Comparison of ENCODE assay signal across 8 cellular contexts in the genomic region with DNA sequence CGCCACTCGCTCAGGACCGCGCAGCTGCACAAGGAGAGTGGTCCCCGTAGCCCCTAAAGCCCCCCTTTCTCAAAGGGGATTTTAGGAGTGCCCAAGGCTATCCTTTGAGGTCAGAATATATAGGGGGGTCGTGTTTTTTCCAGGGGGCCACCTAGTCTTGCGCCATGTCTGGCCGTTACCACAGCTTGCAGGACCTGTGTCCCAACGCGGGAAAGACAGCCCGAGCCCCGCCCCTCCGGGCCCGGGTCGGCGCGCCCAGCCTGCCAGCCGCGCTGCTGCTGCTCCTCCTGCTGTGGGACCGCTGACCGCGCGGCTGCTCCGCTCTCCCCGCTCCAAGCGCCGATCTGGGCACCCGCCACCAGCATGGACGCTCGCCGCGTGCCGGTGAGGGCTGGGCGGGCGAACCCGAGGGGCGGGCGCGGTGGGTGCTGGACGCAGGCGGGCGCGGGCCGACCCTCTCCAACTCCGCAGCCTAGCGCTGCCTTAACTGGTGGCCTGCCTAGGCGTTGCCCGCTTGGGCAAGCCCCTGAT. TPM values are rescaled to one million over a fixed set of nuclear protein-coding genes. Genes with fewer than 3 reads are reported as not detected.
DNase-seq lines count a peak whose midpoint lies in the region; ATAC-seq, FAIRE-seq and TF ChIP-seq lines count a peak whose summit lies in the region.

CDCA7 (plus strand) TSS at position 272 of the 531 bp plus-strand sequence; CDS start at position 364, 92 bp downstream.

- H3K4me1 ChIP-seq in A549: peaks cover 22% of the 10 kb centered on the region

- no peak for FAIRE-seq in A549 (lab: Jason Lieb, UNC)
- no peak for FAIRE-seq in GM18507 (lab: Jason Lieb, UNC)

- WGBS in A549 (ENCODE audit: missing lambda C conversion rate): 2% methylated on average over 11 of the region's 48 CpGs

- peak in 1 of 2 experiments; percentile 31; a peak in 1 of 5 replicates for TF ChIP-seq RAD21 in A549 (conservative IDR thresholded peaks at IDR 0.05 in 1 of 2, IDR thresholded peaks at IDR 0.05 in 1 of 2)

- TF ChIP-seq POLR2A in A549 (IDR thresholded peaks at IDR 0.05; ENCODE audit: low read length): peak; percentile 79

- peak within 1 kb of the TSS; percentile 81 for H3K4me2 ChIP-seq in A549

- ATAC-seq in A549 (peak; percentile 89 to 93), HG02973 (IDR thresholded peaks at IDR 0.05; ENCODE audit: unreplicated experiment) (peak; percentile 51), left colon (peak; percentile 86)

- intact Hi-C loops in left colon (cut with DNase I, micrococcal nuclease): no loop called here

- peak; percentile 71 to 81 for DNase-seq in A549 (ENCODE audit: low read depth in 1 of 2, low spot score in 1 of 2)
- DNase-seq in GM18507 (ENCODE audit: extremely low spot score, insufficient read length, low read depth): peak; percentile 58
- DNase-seq in NCI-H2107 treated with DMSO at 0.1 percent for 48 hours (lab: John Stamatoyannopoulos, UW; ENCODE audit: unreplicated experiment): peak; percentile 78
- peak; percentile 37 for DNase-seq in cerebellar cortex (ENCODE audit: low spot score)
- peak; percentile 64 to 79 for DNase-seq in left colon
- DNase-seq in stimulated activated CD4-positive, alpha-beta T cell treated with anti-CD3 and anti-CD28 coated beads, Interleukin-4, amount 100 ng/mL, for 24 hours: peak; percentile 58

- H3K27ac ChIP-seq in A549 (peak within 1 kb of the TSS; percentile 92 to 98), VCaP (peak within 1 kb of the TSS; percentile 96)

- no peak for TF ChIP-seq EP300 in A549 (IDR thresholded peaks at IDR 0.05)

- H3K9me3 ChIP-seq in A549: no peaks in the 10 kb centered on the region

- CTCF ChIA-PET in A549 (lab: Yijun Ruan, JAX): interaction anchor here (0.6 to 0.9 kb wide), 2 partner anchors 48 to 892 kb away, joined by 3 read pairs; no protein-coding TSS in a partner anchor

- TF ChIP-seq CTCF in A549 (IDR thresholded peaks at IDR 0.05): no peak
- TF ChIP-seq CTCF in VCaP (conservative IDR thresholded peaks at IDR 0.05): 0 out of 2 replicates have a peak, but pooled peaks have one; percentile 14

- POLR2A ChIA-PET in A549 (lab: Yijun Ruan, JAX): no interaction called here

- peak within 1 kb of the TSS; percentile 94 for H3K4me3 ChIP-seq in A549

TF ChIP-seq in A549, 52 proteins besides CTCF, POLR2A, EP300 and RAD21 (continues in another document):
- no peak for TF ChIP-seq HOXB5 (CRISPR knock-in tag; IDR thresholded peaks at IDR 0.05)
- TF ChIP-seq, protein P1, sequence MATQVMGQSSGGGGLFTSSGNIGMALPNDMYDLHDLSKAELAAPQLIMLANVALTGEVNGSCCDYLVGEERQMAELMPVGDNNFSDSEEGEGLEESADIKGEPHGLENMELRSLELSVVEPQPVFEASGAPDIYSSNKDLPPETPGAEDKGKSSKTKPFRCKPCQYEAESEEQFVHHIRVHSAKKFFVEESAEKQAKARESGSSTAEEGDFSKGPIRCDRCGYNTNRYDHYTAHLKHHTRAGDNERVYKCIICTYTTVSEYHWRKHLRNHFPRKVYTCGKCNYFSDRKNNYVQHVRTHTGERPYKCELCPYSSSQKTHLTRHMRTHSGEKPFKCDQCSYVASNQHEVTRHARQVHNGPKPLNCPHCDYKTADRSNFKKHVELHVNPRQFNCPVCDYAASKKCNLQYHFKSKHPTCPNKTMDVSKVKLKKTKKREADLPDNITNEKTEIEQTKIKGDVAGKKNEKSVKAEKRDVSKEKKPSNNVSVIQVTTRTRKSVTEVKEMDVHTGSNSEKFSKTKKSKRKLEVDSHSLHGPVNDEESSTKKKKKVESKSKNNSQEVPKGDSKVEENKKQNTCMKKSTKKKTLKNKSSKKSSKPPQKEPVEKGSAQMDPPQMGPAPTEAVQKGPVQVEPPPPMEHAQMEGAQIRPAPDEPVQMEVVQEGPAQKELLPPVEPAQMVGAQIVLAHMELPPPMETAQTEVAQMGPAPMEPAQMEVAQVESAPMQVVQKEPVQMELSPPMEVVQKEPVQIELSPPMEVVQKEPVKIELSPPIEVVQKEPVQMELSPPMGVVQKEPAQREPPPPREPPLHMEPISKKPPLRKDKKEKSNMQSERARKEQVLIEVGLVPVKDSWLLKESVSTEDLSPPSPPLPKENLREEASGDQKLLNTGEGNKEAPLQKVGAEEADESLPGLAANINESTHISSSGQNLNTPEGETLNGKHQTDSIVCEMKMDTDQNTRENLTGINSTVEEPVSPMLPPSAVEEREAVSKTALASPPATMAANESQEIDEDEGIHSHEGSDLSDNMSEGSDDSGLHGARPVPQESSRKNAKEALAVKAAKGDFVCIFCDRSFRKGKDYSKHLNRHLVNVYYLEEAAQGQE (IDR thresholded peaks at IDR 0.05): 0 out of 2 replicates have a peak, but pooled peaks have one; percentile 23
- TF ChIP-seq TFCP2L1 (CRISPR knock-in tag; IDR thresholded peaks at IDR 0.05): no peak
- TF ChIP-seq FOXS1 (CRISPR knock-in tag; IDR thresholded peaks at IDR 0.05): no peak
- TF ChIP-seq JUN (IDR thresholded peaks at IDR 0.05): peak in 1 of 2 experiments; percentile 71; a peak in 3 of 5 replicates
- TF ChIP-seq RFX5 (IDR thresholded peaks at IDR 0.05): no peak
- no peak for TF ChIP-seq FOSL2 (IDR thresholded peaks at IDR 0.05)
- TF ChIP-seq FOSL2 (CRISPR knock-in tag; IDR thresholded peaks at IDR 0.05): no peak
- TF ChIP-seq FOSB (CRISPR knock-in tag; IDR thresholded peaks at IDR 0.05): no peak
- TF ChIP-seq, protein P2, sequence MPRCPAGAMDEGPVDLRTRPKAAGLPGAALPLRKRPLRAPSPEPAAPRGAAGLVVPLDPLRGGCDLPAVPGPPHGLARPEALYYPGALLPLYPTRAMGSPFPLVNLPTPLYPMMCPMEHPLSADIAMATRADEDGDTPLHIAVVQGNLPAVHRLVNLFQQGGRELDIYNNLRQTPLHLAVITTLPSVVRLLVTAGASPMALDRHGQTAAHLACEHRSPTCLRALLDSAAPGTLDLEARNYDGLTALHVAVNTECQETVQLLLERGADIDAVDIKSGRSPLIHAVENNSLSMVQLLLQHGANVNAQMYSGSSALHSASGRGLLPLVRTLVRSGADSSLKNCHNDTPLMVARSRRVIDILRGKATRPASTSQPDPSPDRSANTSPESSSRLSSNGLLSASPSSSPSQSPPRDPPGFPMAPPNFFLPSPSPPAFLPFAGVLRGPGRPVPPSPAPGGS (IDR thresholded peaks at IDR 0.05): 0 out of 3 replicates have a peak, but pooled peaks have one; percentile 49
- TF ChIP-seq HOXA7 (CRISPR knock-in tag; IDR thresholded peaks at IDR 0.05): no peak
- no peak for TF ChIP-seq ATOH8 (CRISPR knock-in tag; IDR thresholded peaks at IDR 0.05; ENCODE audit: low read depth)
- peak; percentile 43; the same call in 1 of the 2 replicates for TF ChIP-seq GATA3 (IDR thresholded peaks at IDR 0.05; ENCODE audit: borderline replicate concordance)
- TF ChIP-seq, protein P3, sequence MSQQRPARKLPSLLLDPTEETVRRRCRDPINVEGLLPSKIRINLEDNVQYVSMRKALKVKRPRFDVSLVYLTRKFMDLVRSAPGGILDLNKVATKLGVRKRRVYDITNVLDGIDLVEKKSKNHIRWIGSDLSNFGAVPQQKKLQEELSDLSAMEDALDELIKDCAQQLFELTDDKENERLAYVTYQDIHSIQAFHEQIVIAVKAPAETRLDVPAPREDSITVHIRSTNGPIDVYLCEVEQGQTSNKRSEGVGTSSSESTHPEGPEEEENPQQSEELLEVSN (IDR thresholded peaks at IDR 0.05; ENCODE audit: borderline replicate concordance, low read depth): peak; percentile 96
- no peak for TF ChIP-seq TP53 (CRISPR knock-in tag; IDR thresholded peaks at IDR 0.05)
- no peak for TF ChIP-seq CHD4 (IDR thresholded peaks at IDR 0.05; ENCODE audit: borderline replicate concordance)
- TF ChIP-seq MAFK (IDR thresholded peaks at IDR 0.05; ENCODE audit: partially characterized antibody): no peak
- TF ChIP-seq NPAS2 (CRISPR knock-in tag; IDR thresholded peaks at IDR 0.05; ENCODE audit: borderline replicate concordance): no peak
- TF ChIP-seq EHMT2 (IDR thresholded peaks at IDR 0.05; ENCODE audit: low read depth): no peak
- no peak; the same call in 1 of the 2 replicates for TF ChIP-seq HDAC2 (IDR thresholded peaks at IDR 0.05)
- TF ChIP-seq SREBF2 (IDR thresholded peaks at IDR 0.05): no peak
- TF ChIP-seq ESRRA (IDR thresholded peaks at IDR 0.05; ENCODE audit: borderline replicate concordance, low read length): no peak
- peak; percentile 63 for TF ChIP-seq MAX (IDR thresholded peaks at IDR 0.05)
- TF ChIP-seq RNF2 (IDR thresholded peaks at IDR 0.05; ENCODE audit: borderline replicate concordance, low read depth): no peak
- TF ChIP-seq PHF8 (IDR thresholded peaks at IDR 0.05; ENCODE audit: borderline replicate concordance, low read depth): no peak; the same call in 1 of the 2 replicates
- no peak for TF ChIP-seq POLR2AphosphoS2 (conservative IDR thresholded peaks at IDR 0.05; ENCODE audit: low read length)
- no peak for TF ChIP-seq BHLHE40 (IDR thresholded peaks at IDR 0.05; ENCODE audit: low read depth, low read length)
- TF ChIP-seq JUNB (IDR thresholded peaks at IDR 0.05): no peak
- TF ChIP-seq EHF (CRISPR knock-in tag; IDR thresholded peaks at IDR 0.05): no peak

RNA-seq across cellular contexts. Expression of gene CDCA7, which starts in this region (rescaled TPM):
- polyA plus RNA-seq in A549 (2011; rRNA removed) (72.3 and 93.5 TPM in 2 replicates), A549 (2017; fragmentation: RNase III; extraction: RNeasy Plus Mini Kit Qiagen cat#74134 plus additional on column Dnase treatment) (37.0 to 40.3 TPM (median 39.4 TPM) in 3 replicates)
- 52.5 and 57.2 TPM in 2 replicates for polyA plus RNA-seq in A549 (2012; cell fraction: cytosol; rRNA removed)
- polyA plus RNA-seq in A549 (2012; cell fraction: nucleus; rRNA removed): 57.8 and 88.8 TPM in 2 replicates
- 36.1 and 38.1 TPM in 2 replicates for polyA minus RNA-seq in A549 (2011; rRNA and poly(A)+ RNA removed)
- total RNA-seq in left colon: 10 to 100 TPM; 22.8 to 28.3 TPM

Comparison
In these comparisons a context has a peak if more than half of its experiments do, and no peak if none do; other contexts are left out.
1. Peak in every context shown above with its lines: DNase-seq, ATAC-seq, H3K4me3 ChIP-seq and H3K27ac ChIP-seq.